15 cellular contexts compared by ENCODE assay signal in the genomic region with DNA sequence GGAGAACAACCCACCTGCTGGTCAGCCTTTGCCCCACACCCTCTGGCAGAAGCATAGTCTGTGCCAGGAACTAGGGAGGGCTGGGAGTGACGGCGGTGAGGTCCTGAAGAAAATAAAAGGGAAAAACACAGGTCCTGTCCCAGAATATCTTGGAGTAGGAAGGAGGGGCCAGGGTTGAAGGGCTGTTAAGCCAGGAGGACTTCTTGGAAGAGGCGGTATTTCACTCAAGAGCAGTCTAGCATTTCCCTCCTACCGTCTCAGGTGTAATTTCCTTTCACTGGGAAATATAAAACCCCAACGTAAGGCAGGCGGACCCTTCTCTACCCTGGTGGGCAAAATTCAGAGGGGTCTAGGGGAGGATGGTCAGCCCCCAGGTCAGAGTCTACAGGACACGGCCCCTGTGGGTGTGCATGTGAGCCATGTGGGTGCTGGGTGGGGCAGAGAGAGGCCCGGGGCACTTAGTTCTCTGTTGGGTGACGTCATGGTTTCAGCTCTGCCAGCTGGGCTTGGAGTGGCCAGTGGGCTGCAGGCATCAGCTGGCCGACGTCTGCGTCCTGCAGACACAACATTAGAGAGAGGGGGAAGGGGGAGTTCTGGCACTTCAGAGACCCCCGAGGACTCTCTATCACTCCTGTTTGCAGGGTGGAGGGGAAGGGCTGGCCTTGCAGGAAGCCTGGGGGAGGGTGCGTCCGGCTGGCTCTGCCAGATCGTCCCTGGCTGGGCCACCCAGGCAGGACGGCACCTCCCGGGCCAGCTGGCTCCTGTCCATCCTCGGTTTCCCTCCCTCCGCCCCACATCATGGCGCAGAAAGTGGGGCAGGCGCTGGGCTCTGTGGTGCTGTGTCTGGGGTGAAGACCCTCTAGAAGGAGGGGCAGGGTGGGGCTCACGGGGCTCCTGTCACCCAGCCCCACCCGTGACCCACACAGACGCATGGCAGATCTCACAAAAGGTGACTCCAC.
DNase-seq lines count a peak whose midpoint lies in the region; ATAC-seq and TF ChIP-seq lines count a peak whose summit lies in the region.
"Had no signal": no experiment of that assay in that cellular context is flagged by ENCODE, and none has a peak within 500 bp of the region (broad histone marks: within the 10 kb centered on the region; RNA-seq: fewer than 3 reads in every experiment).

No MANE protein-coding gene starts in this region.

- no peaks in the 10 kb centered on the region for H3K27me3 Mint-ChIP-seq in stimulated activated naive CD8-positive, alpha-beta T cell treated with anti-CD3 and anti-CD28 coated beads, Interleukin-15, amount 100 ng/mL, for 72 hours

- H3K4me3 ChIP-seq in coronary artery = peak overlapping the region; percentile 30
- peak overlapping the region; percentile 11 to 23 (median 15) for H3K4me3 ChIP-seq in stomach

- no peaks in the 10 kb centered on the region for H3K4me1 Mint-ChIP-seq in stimulated activated naive CD8-positive, alpha-beta T cell treated with anti-CD3 and anti-CD28 coated beads, Interleukin-15, amount 100 ng/mL, for 72 hours

- H3K27ac Mint-ChIP-seq in stimulated activated naive CD8-positive, alpha-beta T cell treated with anti-CD3 and anti-CD28 coated beads, Interleukin-15, amount 100 ng/mL, for 72 hours = no peak overlapping the region

- TF ChIP-seq EP300 in stomach (IDR thresholded peaks at IDR 0.05) = no peak

- H3K9me3 ChIP-seq in stomach = peaks cover 11 to 27% (median 25%) of the 10 kb centered on the region in 4 donors

- no peak overlapping the region for H3K27ac ChIP-seq in coronary artery
- no peak overlapping the region for H3K27ac ChIP-seq in stomach
- H3K27ac ChIP-seq: C4-2B, HL-60 had no signal

- in situ Hi-C loops in KBM-7 (cut with MboI; ENCODE audit: low pct_unique_long_range_greater_than_20kb, low sequenced_read_pairs) = no loop called here

- H3K4me3 Mint-ChIP-seq in stimulated activated naive CD8-positive, alpha-beta T cell treated with anti-CD3 and anti-CD28 coated beads, Interleukin-15, amount 100 ng/mL, for 72 hours = no peak overlapping the region

- H3K9me3 Mint-ChIP-seq in stimulated activated naive CD8-positive, alpha-beta T cell treated with anti-CD3 and anti-CD28 coated beads, Interleukin-15, amount 100 ng/mL, for 72 hours = peaks cover 0 to 38% of the 10 kb centered on the region in 2 donors

- intact Hi-C loops in left ventricle myocardium superior (cut with micrococcal nuclease) = no loop called here
- intact Hi-C loops in Right ventricle myocardium inferior (cut with DNase I) = loop anchor here (1.0 kb wide), 1 partner anchor 550 kb away; no protein-coding TSS in a partner anchor
- intact Hi-C loops in stomach (cut with DNase I; ENCODE audit: low total_unique reads) = no loop called here

- no peaks in the 10 kb centered on the region for H3K36me3 ChIP-seq in stomach

- H3K4me1 ChIP-seq in stomach = peaks cover 14 to 20% (median 19%) of the 10 kb centered on the region in 4 donors

- H3K27me3 ChIP-seq in stomach = peaks cover 0 to 55% (median 7%) of the 10 kb centered on the region in 3 donors

- TF ChIP-seq CTCF in coronary artery (IDR thresholded peaks at IDR 0.05) (no peak), stomach (IDR thresholded peaks at IDR 0.05) (no peak)

- TF ChIP-seq POLR2A in stomach (IDR thresholded peaks at IDR 0.05) (no peak), GM18505 (IDR thresholded peaks at IDR 0.05; ENCODE audit: borderline replicate concordance, extremely low read depth, insufficient read depth, insufficient read length) (no peak)

- 39 to 50% (median 46%) methylated on average over 21 to 25 of the region's 25 CpGs for WGBS in stomach, 5 donors

- ATAC-seq in left ventricle myocardium superior (peak; percentile 28), Right ventricle myocardium inferior (no peak), GM18505 (IDR thresholded peaks at IDR 0.05; ENCODE audit: unreplicated experiment) (no peak)
- no peak for ATAC-seq in stimulated activated naive CD8-positive, alpha-beta T cell treated with anti-CD3 and anti-CD28 coated beads, Interleukin-15, amount 100 ng/mL, for 72 hours

- DNase-seq in left ventricle myocardium superior (no peak), Right ventricle myocardium inferior (ENCODE audit: missing footprints) (no peak), coronary artery (ENCODE audit: low spot score) (no peak), stomach (no peak), KBM-7 (no peak)
- no peak for DNase-seq in stimulated activated naive CD8-positive, alpha-beta T cell treated with anti-CD3 and anti-CD28 coated beads, Interleukin-15, amount 100 ng/mL, for 72 hours
- DNase-seq: DMS 273 treated with DMSO at 0.1 percent for 48 hours, GF-D8, NCI-H1436 treated with DMSO at 0.1 percent for 48 hours, NCI-H2081 treated with DMSO at 0.1 percent for 48 hours, NCI-H510A, NCI-H774 had no signal
